14 cellular contexts compared by ENCODE assay signal in genomic region chr5:96844476-96844990, GRCh38. TPM values are rescaled to one million over a fixed set of nuclear protein-coding genes. Genes with fewer than 3 reads are reported as not detected.
DNase-seq lines count a peak whose midpoint lies in the region; ATAC-seq, FAIRE-seq and TF ChIP-seq lines count a peak whose summit lies in the region.
"Had no signal": no experiment of that assay in that cellular context is flagged by ENCODE, and none has a peak within 500 bp of the region (broad histone marks: within the 10 kb centered on the region; RNA-seq: fewer than 3 reads in every experiment).

No MANE protein-coding gene starts in this region.

- H3K4me1 ChIP-seq in GM12878 (ENCODE audit: control insufficient read depth, insufficient read depth, low read length) (no peaks in the 10 kb centered on the region), trophoblast cell (ENCODE audit: control insufficient read depth in 1 of 2, insufficient read depth in 2 of 2, low read length in 2 of 2) (peaks cover 6 to 8% of the 10 kb centered on the region in 2 experiments), kidney (ENCODE audit: control insufficient read depth in 1 of 2, insufficient read depth in 1 of 2, low read depth in 1 of 2, low read length in 2 of 2) (peaks cover 0 to 9% of the 10 kb centered on the region in 2 donors)
- H3K4me1 ChIP-seq: A549 had no signal

- H2AFZ ChIP-seq in GM12878 (ENCODE audit: control insufficient read depth, low read depth, low read length) (peak overlapping the region; percentile 32), trophoblast cell (ENCODE audit: insufficient read depth, low read length, poor library complexity) (no peak overlapping the region)

- no TSS peak for BruUV-seq in GM12878 (replicated peaks; lab: Mats Ljungman, UMichigan)

- H2AK5ac ChIP-seq in trophoblast cell (ENCODE audit: low read length), result no peak overlapping the region

- no peak overlapping the region for H4K91ac ChIP-seq in trophoblast cell (ENCODE audit: low read depth, low read length)

- intact Hi-C loops in GM12878 (cut with micrococcal nuclease; ENCODE audit: unreplicated experiment) (no loop called here), kidney (cut with DNase I) (no loop called here)

- no peak overlapping the region for H4K12ac ChIP-seq in trophoblast cell (ENCODE audit: low read depth, low read length)

- RAD21 ChIA-PET in GM12878 (lab: Charles Lee; ENCODE audit: unreplicated experiment), result no interaction called here

- H3K27me3 ChIP-seq in GM12878 (replicated peaks in 1 of 2; ENCODE audit: control insufficient read depth in 2 of 2, insufficient read depth in 2 of 2, low read length in 1 of 2) (no peaks in the 10 kb centered on the region), trophoblast cell (ENCODE audit: insufficient read depth, low read length) (no peaks in the 10 kb centered on the region)

- no peak overlapping the region for H3K4ac ChIP-seq in trophoblast cell (ENCODE audit: low read depth, low read length)

- H3K27ac ChIP-seq in GM12878 (ENCODE audit: control insufficient read depth, insufficient read depth), result no peak overlapping the region
- no peak overlapping the region for H3K27ac ChIP-seq in trophoblast cell (ENCODE audit: low read depth, low read length)
- no peak overlapping the region for H3K27ac ChIP-seq in kidney (ENCODE audit: low read depth in 2 of 2, low read length in 2 of 2)
- H3K27ac ChIP-seq: A549 had no signal

- H3K18ac ChIP-seq in trophoblast cell (ENCODE audit: low read length), result no peak overlapping the region

- no peak for TF ChIP-seq RAD21 in GM12878 (IDR thresholded peaks at IDR 0.05; ENCODE audit: insufficient read depth, low read depth, low read length)

- DNase-seq in NOMO-1 (lab: John Stamatoyannopoulos, UW; ENCODE audit: unreplicated experiment in 2 of 2), result peak; percentile 46 to 55
- DNase-seq in NOMO-1 treated with dmso at 0.1 percent for 144 hours (lab: John Stamatoyannopoulos, UW; ENCODE audit: unreplicated experiment), result no peak
- peak; percentile 84 for DNase-seq in MV-4-11 (lab: John Stamatoyannopoulos, UW)
- no peak for DNase-seq in GM12878 (ENCODE audit: low read depth, low spot score)
- DNase-seq in trophoblast cell, result peak in 1 of 2 donors; percentile 27
- no peak for DNase-seq in T1000 (lab: John Stamatoyannopoulos, UW)
- DNase-seq in kidney, result no peak
- DNase-seq: anterior cingulate cortex, GOT3, PC-3, T-helper 2 cell had no signal

- H3K23ac ChIP-seq in trophoblast cell (ENCODE audit: low read length), result no peak overlapping the region

- CTCF ChIA-PET in GM12878 (lab: Yijun Ruan, JAX), result no interaction called here

- H3K9ac ChIP-seq in GM12878 (ENCODE audit: control insufficient read depth, insufficient read depth, low read length) (no peak overlapping the region), trophoblast cell (ENCODE audit: low read length) (no peak overlapping the region), kidney (ENCODE audit: low read length in 2 of 2) (no peak overlapping the region)

- no peak overlapping the region for H2BK120ac ChIP-seq in trophoblast cell (ENCODE audit: insufficient read depth, low read length, poor library complexity)

- ATAC-seq in GM12878, result no peak
- ATAC-seq in GM18868 (IDR thresholded peaks at IDR 0.05; ENCODE audit: unreplicated experiment), result no peak
- ATAC-seq: A549, PC-3 had no signal

- H3K36me3 ChIP-seq in GM12878 (ENCODE audit: control insufficient read depth in 2 of 2, insufficient read depth in 2 of 2, low read length in 1 of 2), result no peaks in the 10 kb centered on the region
- no peaks in the 10 kb centered on the region for H3K36me3 ChIP-seq in trophoblast cell (ENCODE audit: control insufficient read depth in 1 of 2, insufficient read depth in 2 of 2, low read length in 2 of 2)
- H3K36me3 ChIP-seq in kidney (ENCODE audit: control insufficient read depth in 1 of 2, insufficient read depth in 2 of 2, low read length in 2 of 2), result no peaks in the 10 kb centered on the region

- H3K79me2 ChIP-seq in GM12878 (ENCODE audit: control insufficient read depth, insufficient read depth, low read length) (no peaks in the 10 kb centered on the region), trophoblast cell (ENCODE audit: control insufficient read depth, insufficient read depth, low read length, poor library complexity) (no peaks in the 10 kb centered on the region)

- no peak for TF ChIP-seq CTCF in GM12878 (IDR thresholded peaks at IDR 0.05 in 2 of 3, conservative IDR thresholded peaks at IDR 0.05 in 1 of 3; ENCODE audit: control insufficient read depth in 2 of 3, extremely low read depth in 1 of 3, insufficient read depth in 1 of 3, low read depth in 3 of 3, low read length in 3 of 3)
- no peak for TF ChIP-seq CTCF in kidney (IDR thresholded peaks at IDR 0.05; ENCODE audit: borderline replicate concordance, extremely low read depth, insufficient read depth)

- H3K4me2 ChIP-seq in GM12878 (ENCODE audit: control insufficient read depth, insufficient read depth) (no peak overlapping the region), trophoblast cell (ENCODE audit: low read length) (peak overlapping the region; percentile 27)
- H3K4me2 ChIP-seq: A549 had no signal

- in situ Hi-C loops in GM12878 (cut with MboI), result no loop called here

- TF ChIP-seq EP300 in GM12878 (IDR thresholded peaks at IDR 0.05; ENCODE audit: borderline replicate concordance in 1 of 2, control insufficient read depth in 1 of 2, low read depth in 2 of 2, low read length in 2 of 2), result no peak

- no peak overlapping the region for H2BK12ac ChIP-seq in trophoblast cell (ENCODE audit: low read length)

- no peaks in the 10 kb centered on the region for H4K20me1 ChIP-seq in GM12878 (ENCODE audit: control insufficient read depth, insufficient read depth)

- H2BK5ac ChIP-seq in trophoblast cell (ENCODE audit: low read depth, low read length, poor library complexity), result no peak overlapping the region

- H3K9me3 ChIP-seq in GM12878 (replicated peaks; ENCODE audit: control insufficient read depth, insufficient read depth, low read length) (no peaks in the 10 kb centered on the region; the same call in 2 of the 3 replicates), trophoblast cell (ENCODE audit: insufficient read depth, low read depth, low read length) (no peaks in the 10 kb centered on the region), kidney (ENCODE audit: control insufficient read depth in 1 of 2, low read length in 2 of 2) (peaks cover 0 to 3% of the 10 kb centered on the region in 2 donors)

- no peak overlapping the region for H4K8ac ChIP-seq in trophoblast cell (ENCODE audit: low read depth, low read length)

- POLR2A ChIA-PET in GM12878 (lab: Charles Lee), result no interaction called here

- 60% methylated on average over 4 of the region's 4 CpGs for WGBS in GM12878 (ENCODE audit: insufficient coverage, insufficient replicate concordance, low lambda C conversion rate, missing lambda C conversion rate)
- WGBS in trophoblast cell (ENCODE audit: extremely low coverage, insufficient coverage, insufficient read length), result no CpG with 5 or more reads among the region's 4 CpGs

- H3K4me3 ChIP-seq in GM12878 (no peak overlapping the region), trophoblast cell (ENCODE audit: low read depth, low read length) (no peak overlapping the region), kidney (ENCODE audit: low read length in 2 of 2) (no peak overlapping the region)
- H3K4me3 ChIP-seq: A549 had no signal

- no peak for TF ChIP-seq POLR2A in GM12878 (IDR thresholded peaks at IDR 0.05; ENCODE audit: low read depth, low read length)

- SMC1A ChIA-PET in GM12878 (lab: Charles Lee; ENCODE audit: uncharacterized antibody, unreplicated experiment), result interaction anchor here (1.1 to 1.7 kb wide), 3 partner anchors 14 to 24 kb away, joined by 3 to 6 read pairs (median 4); no protein-coding TSS in a partner anchor

- no peaks in the 10 kb centered on the region for H3K79me1 ChIP-seq in trophoblast cell (ENCODE audit: low read length)

- H3K14ac ChIP-seq in trophoblast cell (ENCODE audit: low read length), result no peak overlapping the region

- FAIRE-seq in GM12878 (lab: Jason Lieb, UNC), result peak; percentile 62
- no peak for FAIRE-seq in kidney (lab: Jason Lieb, UNC)
- FAIRE-seq: A549 had no signal

RNA-seq across cellular contexts. Expression of gene ERAP2, which starts 31.8 kb away (rescaled TPM):
- 386 and 388 TPM in 2 replicates for total RNA-seq in GM12878 (2013; cell fraction: nucleolus; rRNA removed)
- total RNA-seq in GM12878 (2014; rRNA removed) (12.0 and 16.5 TPM in 2 replicates), GM12878 (2014; rRNA removed; fragmentation: Illumina TruSeq; extraction: Trizol) (17.8 and 19.4 TPM in 2 replicates), GM12878 (2021) (11.2 and 12.3 TPM in 2 replicates), kidney (8.2 TPM)
- polyA plus RNA-seq in GM12878 (2011; ENCODE audit: low read depth), result 5.1 TPM
- polyA plus RNA-seq in GM12878 (2011; rRNA removed) (28.7 and 35.5 TPM in 2 replicates), GM12878 (2014; fragmentation: Illumina TruSeq; extraction: Trizol) (11.5 and 16.0 TPM in 2 replicates), GM12878 (2014; fragmentation: Nextera tagmentation; extraction: Ambion mirVana) (1 to 10 TPM; 4.0 to 4.3 TPM), GM12878 (2014; rRNA removed) (7.7 and 12.6 TPM in 2 replicates), GM12878 (2016; fragmentation: Nextera tagmentation; extraction: Ambion mirVana) (1 to 10 TPM; 7.6 to 9.5 TPM), kidney (ENCODE audit: insufficient read depth, low read depth, low replicate concordance) (13.8 TPM)
- 11.2 and 12.6 TPM in 2 replicates for polyA plus RNA-seq in GM12878 (2011; cell fraction: cytosol; rRNA removed)
- polyA plus RNA-seq in GM12878 (2011; cell fraction: nucleus; rRNA removed), result 38.6 and 38.7 TPM in 2 replicates
- polyA plus RNA-seq in GM12878 (2012), result 7.5 and 7.9 TPM in 2 replicates
- 56.5 and 63.2 TPM in 2 replicates for polyA minus RNA-seq in GM12878 (2011; rRNA and poly(A)+ RNA removed)
- 12.3 and 12.4 TPM in 2 replicates for polyA minus RNA-seq in GM12878 (2011; cell fraction: cytosol; rRNA and poly(A)+ RNA removed)
- 89.2 and 126 TPM in 2 replicates for polyA minus RNA-seq in GM12878 (2011; cell fraction: nucleus; rRNA and poly(A)+ RNA removed)
- 0.01 and 0.04 TPM in 2 replicates for polyA plus RNA-seq in trophoblast cell (2013)
- total RNA-seq: progenitor cell of endocrine pancreas had no signal

RNA-seq across cellular contexts. Expression of gene ERAP1, which starts 36.8 kb away (rescaled TPM):
- 200 and 221 TPM in 2 replicates for total RNA-seq in GM12878 (2013; cell fraction: nucleolus; rRNA removed)
- total RNA-seq in GM12878 (2014; rRNA removed) (57.4 and 63.4 TPM in 2 replicates), GM12878 (2014; rRNA removed; fragmentation: Illumina TruSeq; extraction: Trizol) (63.2 and 64.9 TPM in 2 replicates), GM12878 (2021) (85.8 and 89.6 TPM in 2 replicates), kidney (71.8 TPM)
- 29.9 TPM for polyA plus RNA-seq in GM12878 (2011; ENCODE audit: low read depth)
- polyA plus RNA-seq in GM12878 (2011; rRNA removed) (76.2 and 90.7 TPM in 2 replicates), GM12878 (2014; fragmentation: Illumina TruSeq; extraction: Trizol) (76.6 and 98.1 TPM in 2 replicates), GM12878 (2014; fragmentation: Nextera tagmentation; extraction: Ambion mirVana) (1 to 10 TPM; 6.9 to 9.0 TPM), GM12878 (2014; rRNA removed) (47.4 and 47.9 TPM in 2 replicates), GM12878 (2016; fragmentation: Nextera tagmentation; extraction: Ambion mirVana) (10 to 100 TPM; 45.5 to 53.3 TPM), kidney (ENCODE audit: insufficient read depth, low read depth, low replicate concordance) (10.6 TPM)
- polyA plus RNA-seq in GM12878 (2011; cell fraction: cytosol; rRNA removed), result 79.7 and 104 TPM in 2 replicates
- polyA plus RNA-seq in GM12878 (2011; cell fraction: nucleus; rRNA removed), result 118 and 121 TPM in 2 replicates
- polyA plus RNA-seq in GM12878 (2012), result 36.7 and 41.1 TPM in 2 replicates
- 131 and 370 TPM in 2 replicates for polyA minus RNA-seq in GM12878 (2011; rRNA and poly(A)+ RNA removed)
- 30.1 and 34.2 TPM in 2 replicates for polyA minus RNA-seq in GM12878 (2011; cell fraction: cytosol; rRNA and poly(A)+ RNA removed)
- polyA minus RNA-seq in GM12878 (2011; cell fraction: nucleus; rRNA and poly(A)+ RNA removed), result 43.2 and 78.0 TPM in 2 replicates
- polyA plus RNA-seq in trophoblast cell (2013), result 12.3 and 12.4 TPM in 2 replicates

Comparison
In these comparisons a context has a peak if more than half of its experiments do, and no peak if none do; other contexts are left out.
1. DNase-seq: peak in NOMO-1 (2 of 2) and MV-4-11 (single experiment); none in NOMO-1 treated with dmso at 0.1 percent for 144 hours (single experiment), GM12878 (single experiment), T1000 (single experiment) and kidney (single experiment).